Comparison of ENCODE assay signal across 8 cellular contexts in the genomic region with DNA sequence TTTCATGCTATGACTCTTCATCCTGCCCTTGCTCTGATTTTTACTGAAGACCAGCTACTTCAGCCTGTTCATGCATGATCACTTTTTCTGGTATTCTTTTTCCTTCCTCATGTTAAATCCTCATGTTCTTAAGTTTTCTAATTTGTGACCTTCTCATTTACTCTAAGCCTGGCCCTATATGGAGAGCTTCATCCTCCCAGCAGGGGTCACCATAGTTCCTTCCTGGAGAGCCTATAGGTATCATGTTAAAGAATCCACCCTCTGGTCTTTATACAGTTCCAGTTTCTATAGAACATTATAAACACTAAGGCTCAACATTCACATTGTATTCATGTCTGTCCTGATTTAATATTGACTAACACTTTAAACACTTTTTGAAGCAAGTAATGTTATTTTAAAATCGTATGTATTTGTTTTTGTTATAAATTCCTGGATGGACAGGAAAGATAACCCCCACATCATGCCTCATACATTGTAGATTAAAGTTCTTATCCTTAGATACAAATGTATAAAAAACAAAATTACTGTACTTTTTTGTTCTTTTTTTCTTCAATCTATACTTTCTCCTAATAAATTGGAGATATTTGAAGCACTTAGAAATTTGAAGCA. TPM values are rescaled to one million over a fixed set of nuclear protein-coding genes. Genes with fewer than 3 reads are reported as not detected.
DNase-seq lines count a peak whose midpoint lies in the region; ATAC-seq, FAIRE-seq and TF ChIP-seq lines count a peak whose summit lies in the region.

No MANE protein-coding gene starts in this region.

- peak; percentile 81 for TF ChIP-seq CTCF in PC-9 (conservative IDR thresholded peaks at IDR 0.05)
- TF ChIP-seq CTCF in heart right ventricle (IDR thresholded peaks at IDR 0.05): peak; percentile 63 to 88 (median 81)
- TF ChIP-seq CTCF in sigmoid colon (IDR thresholded peaks at IDR 0.05): peak; percentile 7 to 74 (median 41)

- TF ChIP-seq POLR2A in sigmoid colon (IDR thresholded peaks at IDR 0.05) (no peak), H54 (IDR thresholded peaks at IDR 0.05; ENCODE audit: low read depth, low read length) (no peak)

- POLR2A ChIA-PET in PC-9 (lab: Charles Lee; ENCODE audit: unreplicated experiment): no interaction called here

- H3K4me1 ChIP-seq in PC-9 (replicated peaks; ENCODE audit: insufficient read depth): no peaks in the 10 kb centered on the region
- H3K4me1 ChIP-seq in heart right ventricle: no peaks in the 10 kb centered on the region
- no peaks in the 10 kb centered on the region for H3K4me1 ChIP-seq in sigmoid colon

- H3K9me2 ChIP-seq in PC-9 (ENCODE audit: insufficient read depth): no peaks in the 10 kb centered on the region

- FAIRE-seq in H54 (lab: Jason Lieb, UNC): no peak

- 46 to 51% methylated on average over 1 of the region's 1 CpG for WGBS in heart right ventricle, 2 donors
- WGBS in sigmoid colon, 2 donors: 7 to 29% methylated on average over 1 of the region's 1 CpG

- H3K27ac Mint-ChIP-seq in activated naive CD4-positive, alpha-beta T cell treated with anti-CD3 and anti-CD28 coated beads for 36 hours: no peak overlapping the region

- H3K9me3 Mint-ChIP-seq in activated naive CD4-positive, alpha-beta T cell treated with anti-CD3 and anti-CD28 coated beads for 36 hours: no peaks in the 10 kb centered on the region

- H3F3A ChIP-seq in PC-9 (ENCODE audit: insufficient read depth, low read depth): no peaks in the 10 kb centered on the region

- H3K36me3 ChIP-seq in PC-9 (ENCODE audit: low read depth): no peaks in the 10 kb centered on the region
- no peaks in the 10 kb centered on the region for H3K36me3 ChIP-seq in heart right ventricle
- H3K36me3 ChIP-seq in sigmoid colon: no peaks in the 10 kb centered on the region

- intact Hi-C loops in PC-9 (cut with micrococcal nuclease; ENCODE audit: unreplicated experiment) (loop anchor here (1.0 to 5.0 kb wide), 4 partner anchors 80 to 375 kb away; a partner anchor contains a TSS), heart right ventricle (cut with DNase I) (loop anchor here (1.0 to 10.0 kb wide), 13 partner anchors 248 to 383 kb away; a partner anchor contains a TSS), sigmoid colon (cut with DNase I) (loop anchor here (2.0 to 5.0 kb wide), 2 partner anchors 323 to 378 kb away; no protein-coding TSS in a partner anchor)
- intact Hi-C loops in activated naive CD4-positive, alpha-beta T cell treated with anti-CD3 and anti-CD28 coated beads for 36 hours (cut with micrococcal nuclease): loop anchor here (1.0 to 5.0 kb wide), 6 partner anchors 248 to 1060 kb away; a partner anchor contains a TSS

- H3K79me2 ChIP-seq in PC-9 (ENCODE audit: low read depth): no peaks in the 10 kb centered on the region

- no peaks in the 10 kb centered on the region for H4K20me1 ChIP-seq in PC-9 (ENCODE audit: insufficient read depth)

- H3K27ac ChIP-seq in PC-9 (no peak overlapping the region), heart right ventricle (no peak overlapping the region), sigmoid colon (no peak overlapping the region)

- no peak overlapping the region for H3K4me2 ChIP-seq in PC-9

- H3K9me3 ChIP-seq in PC-9 (ENCODE audit: insufficient read depth, low read depth) (no peaks in the 10 kb centered on the region), heart right ventricle (peaks cover 0 to 6% (median 0%) of the 10 kb centered on the region in 11 donors), sigmoid colon (no peaks in the 10 kb centered on the region)

- no peaks in the 10 kb centered on the region for H3K36me3 Mint-ChIP-seq in activated naive CD4-positive, alpha-beta T cell treated with anti-CD3 and anti-CD28 coated beads for 36 hours (ENCODE audit: low read depth)

- H3K4me3 ChIP-seq in PC-9: no peak overlapping the region
- no peak overlapping the region for H3K4me3 ChIP-seq in heart right ventricle
- H3K4me3 ChIP-seq in sigmoid colon: no peak overlapping the region

- DNase-seq in ELR (ENCODE audit: low read depth) (peak; percentile 68), HPDE6-E6E7 (ENCODE audit: extremely low spot score) (peak; percentile 44), PC-9 (peak; percentile 45 to 53), heart right ventricle (peak in 1 of 2 donors; percentile 34), sigmoid colon (no peak), H54 (ENCODE audit: insufficient read length, low spot score) (no peak)
- DNase-seq in activated naive CD4-positive, alpha-beta T cell treated with anti-CD3 and anti-CD28 coated beads for 36 hours: peak; percentile 80

- no peak overlapping the region for H2AFZ ChIP-seq in PC-9

- no peaks in the 10 kb centered on the region for H3K27me3 Mint-ChIP-seq in activated naive CD4-positive, alpha-beta T cell treated with anti-CD3 and anti-CD28 coated beads for 36 hours (ENCODE audit: low read depth)

- TF ChIP-seq EP300 in sigmoid colon (IDR thresholded peaks at IDR 0.05): no peak

- H3K4me3 Mint-ChIP-seq in activated naive CD4-positive, alpha-beta T cell treated with anti-CD3 and anti-CD28 coated beads for 36 hours: no peak overlapping the region

- no peaks in the 10 kb centered on the region for H3K4me1 Mint-ChIP-seq in activated naive CD4-positive, alpha-beta T cell treated with anti-CD3 and anti-CD28 coated beads for 36 hours (ENCODE audit: low read depth)

- no TSS peak for BruUV-seq in PC-9 (replicated peaks; lab: Mats Ljungman, UMichigan)

- H3K27me3 ChIP-seq in PC-9 (ENCODE audit: insufficient read depth, low read depth) (no peaks in the 10 kb centered on the region), heart right ventricle (no peaks in the 10 kb centered on the region), sigmoid colon (no peaks in the 10 kb centered on the region)

- ATAC-seq in GM21390 (IDR thresholded peaks at IDR 0.05; ENCODE audit: unreplicated experiment) (peak; percentile 99), heart right ventricle (peak in 7 of 8 donors; percentile 64 to 81 (median 72))

- CTCF ChIA-PET in PC-9 (lab: Charles Lee): interaction anchor here (0.7 to 0.9 kb wide), 3 partner anchors 74 to 327 kb away, joined by 3 to 4 read pairs (median 4); no protein-coding TSS in a partner anchor
- CTCF ChIA-PET in activated naive CD4-positive, alpha-beta T cell treated with anti-CD3 and anti-CD28 coated beads for 36 hours (lab: Charles Lee): interaction anchor here (0.6 to 2.2 kb wide), 22 partner anchors 11 to 465 kb away, joined by 3 to 19 read pairs (median 4); no protein-coding TSS in a partner anchor

RNA-seq across cellular contexts. Expression of a gene that starts 53.8 kb away (rescaled TPM):
- total RNA-seq in PC-9 (2021) (43.5 and 44.2 TPM in 2 replicates), heart right ventricle (10 to 100 TPM; 22.5 to 36.7 (median 26.9) TPM), sigmoid colon (10 to 100 TPM; 27.7 to 31.7 (median 29.8) TPM)
- 10 to 100 TPM; 35.9 to 37.1 TPM for total RNA-seq in activated naive CD4-positive, alpha-beta T cell treated with anti-CD3 and anti-CD28 coated beads for 36 hours
- polyA plus RNA-seq in heart right ventricle (10 to 100 TPM in 1 of 2 donors, 1 to 10 TPM in 1; 9.3 to 13.2 TPM), sigmoid colon (10 to 100 TPM in 1 of 3 donors, 1 to 10 TPM in 2; 7.2 to 13.0 (median 9.2) TPM)

Comparison
In these comparisons a context has a peak if more than half of its experiments do, and no peak if none do; other contexts are left out.
1. DNase-seq: peak in ELR (single experiment), HPDE6-E6E7 (single experiment), PC-9 (2 of 2) and activated naive CD4-positive, alpha-beta T cell treated with anti-CD3 and anti-CD28 coated beads for 36 hours (single experiment); none in sigmoid colon (single experiment) and H54 (single experiment).
2. Peak in every context shown above with its lines, with median percentiles within 50 percentile points of each other: CTCF ChIP-seq.